14 cellular contexts compared by ENCODE assay signal in the genomic region with DNA sequence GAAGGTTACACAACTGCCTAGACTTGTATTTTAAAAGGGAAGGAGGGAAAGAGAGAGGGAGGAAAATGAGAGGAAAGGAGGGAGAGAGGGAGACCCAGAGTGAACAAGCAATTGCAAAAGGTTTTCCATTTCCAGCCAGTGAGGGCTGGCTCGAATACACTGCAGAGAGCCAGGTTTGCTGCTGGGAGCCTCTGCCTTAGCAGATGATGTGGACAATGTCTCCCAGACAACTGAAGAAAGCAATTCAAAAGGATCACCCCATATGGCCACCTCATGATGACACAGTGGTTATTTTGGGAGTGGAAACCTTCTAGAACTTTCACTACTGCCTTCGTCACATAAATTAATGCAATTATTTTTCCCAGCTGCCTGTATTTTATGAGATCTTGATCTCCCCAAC.
A peak's percentile ranks its signal among the peaks of the same experiment; 100 is the strongest.
DNase-seq lines count a peak whose midpoint lies in the region; ATAC-seq and TF ChIP-seq lines count a peak whose summit lies in the region.
"Had no signal": no experiment of that assay in that cellular context is flagged by ENCODE, and none has a peak within 500 bp of the region (broad histone marks: within the 10 kb centered on the region; RNA-seq: fewer than 3 reads in every experiment).

No MANE protein-coding gene starts in this region.

- no peak overlapping the region for H3K4me3 Mint-ChIP-seq in endodermal cell
- H3K4me3 Mint-ChIP-seq: activated CD4-positive, alpha-beta memory T cell treated with anti-CD3 and anti-CD28 coated beads for 36 hours; naive thymus-derived CD8-positive, alpha-beta T cell; T-helper 1 cell treated with Interleukin-12 subunit alpha and Interleukin-12 subunit beta and Interleukin-4 antibody, amounts not matched to agents 30 μg/mL and 1 μg/mL, for 36 hours had no signal

- H3K27ac Mint-ChIP-seq in endodermal cell, result peak overlapping the region; percentile 5
- H3K27ac Mint-ChIP-seq: activated CD4-positive, alpha-beta memory T cell treated with anti-CD3 and anti-CD28 coated beads for 36 hours; T-helper 1 cell treated with Interleukin-12 subunit alpha and Interleukin-12 subunit beta and Interleukin-4 antibody, amounts not matched to agents 30 μg/mL and 1 μg/mL, for 36 hours had no signal

- no peak overlapping the region for H3K4me3 ChIP-seq in endodermal cell (ENCODE audit: low read length)

- H3K9me3 Mint-ChIP-seq in endodermal cell, result no peaks in the 10 kb centered on the region
- H3K9me3 Mint-ChIP-seq: activated CD4-positive, alpha-beta memory T cell treated with anti-CD3 and anti-CD28 coated beads for 36 hours; naive thymus-derived CD8-positive, alpha-beta T cell; T-helper 1 cell treated with Interleukin-12 subunit alpha and Interleukin-12 subunit beta and Interleukin-4 antibody, amounts not matched to agents 30 μg/mL and 1 μg/mL, for 36 hours had no signal

- H3K4me1 ChIP-seq in endodermal cell (ENCODE audit: control insufficient read depth, insufficient read depth, low read length), result peaks cover 3% of the 10 kb centered on the region

- no peak overlapping the region for H3K27ac ChIP-seq in endodermal cell (ENCODE audit: low read depth, low read length)

- TF ChIP-seq CTCF in endodermal cell (conservative IDR thresholded peaks at IDR 0.05), result no peak

- no peaks in the 10 kb centered on the region for H3K9me3 ChIP-seq in endodermal cell (ENCODE audit: control insufficient read depth, low read length)

- DNase-seq in AG08395 (ENCODE audit: low spot score) (peak; percentile 78), NCI-H446 treated with DMSO at 0.1 percent for 48 hours (lab: John Stamatoyannopoulos, UW) (peak; percentile 57), endodermal cell (no peak), mesenteric fat pad (ENCODE audit: low spot score) (peak; percentile 69), NCI-H1694 treated with DMSO at 0.1 percent for 48 hours (lab: John Stamatoyannopoulos, UW) (no peak), epidermal melanocyte (ENCODE audit: insufficient read length, low spot score) (no peak), KG1 (lab: John Stamatoyannopoulos, UW) (no peak)
- DNase-seq: activated CD4-positive, alpha-beta memory T cell treated with anti-CD3 and anti-CD28 coated beads for 36 hours; caudate nucleus; erythroblast; naive thymus-derived CD8-positive, alpha-beta T cell; stimulated activated CD4-positive, alpha-beta T cell treated with anti-CD3 and anti-CD28 coated beads, Interleukin-12 subunit alpha, Interleukin-12 subunit beta, amount 100 ng/mL, for 4 hours had no signal

- H3K36me3 Mint-ChIP-seq in endodermal cell (ENCODE audit: low read depth), result peaks cover 30% of the 10 kb centered on the region
- H3K36me3 Mint-ChIP-seq: activated CD4-positive, alpha-beta memory T cell treated with anti-CD3 and anti-CD28 coated beads for 36 hours; naive thymus-derived CD8-positive, alpha-beta T cell had no signal

- H3K27me3 ChIP-seq in endodermal cell (ENCODE audit: control insufficient read depth, insufficient read depth, low read length, poor library complexity, severe bottlenecking), result no peaks in the 10 kb centered on the region

- peaks cover 60% of the 10 kb centered on the region for H3K36me3 ChIP-seq in endodermal cell (ENCODE audit: control insufficient read depth, insufficient read depth, low read length)

- H3K27me3 Mint-ChIP-seq in endodermal cell (ENCODE audit: insufficient read depth), result no peaks in the 10 kb centered on the region
- H3K27me3 Mint-ChIP-seq: naive thymus-derived CD8-positive, alpha-beta T cell had no signal

- ATAC-seq in HG03135 (IDR thresholded peaks at IDR 0.05; ENCODE audit: unreplicated experiment), result no peak
- ATAC-seq: naive thymus-derived CD8-positive, alpha-beta T cell had no signal

- peaks cover 63% of the 10 kb centered on the region for H3K4me1 Mint-ChIP-seq in endodermal cell

- 91% methylated on average over 2 of the region's 2 CpGs; no CpG with 5 or more reads in 1 of the 2 experiments for WGBS in endodermal cell (ENCODE audit: insufficient coverage in 1 of 2, insufficient read length in 1 of 2), 2 experiments

- H3K9ac ChIP-seq in endodermal cell (ENCODE audit: extremely low read depth, low read length, poor library complexity, severe bottlenecking), result no peak overlapping the region

Comparison
In these comparisons a context has a peak if more than half of its experiments do, and no peak if none do; other contexts are left out.
1. DNase-seq: peak in AG08395 (single experiment), NCI-H446 treated with DMSO at 0.1 percent for 48 hours (single experiment) and mesenteric fat pad (single experiment); none in endodermal cell (single experiment), NCI-H1694 treated with DMSO at 0.1 percent for 48 hours (single experiment), epidermal melanocyte (single experiment) and KG1 (single experiment).